ENCODE assay signal across 1 cellular context in genomic region chr9:125706661-125707539, GRCh38.
TF ChIP-seq lines count a peak whose summit lies in the region.

MAPKAP1 (minus strand) TSS chr9:125707208; CDS start chr9:125672574, 34,634 bp downstream.

TF ChIP-seq in H1, 55 proteins besides CTCF, POLR2A, EP300 and RAD21:
- TF ChIP-seq ASH2L (IDR thresholded peaks at IDR 0.05; ENCODE audit: low read length) (peak; percentile 95), BCL11A (IDR thresholded peaks at IDR 0.05; ENCODE audit: low read depth in 2 of 2, low read length in 2 of 2) (no peak), MAX (IDR thresholded peaks at IDR 0.05) (no peak), POLR2AphosphoS5 (IDR thresholded peaks at IDR 0.05; ENCODE audit: low read depth, low read length) (peak; percentile 48; the same call in 1 of the 2 replicates), CHD2 (IDR thresholded peaks at IDR 0.05; ENCODE audit: low read length) (peak; percentile 37; the same call in 1 of the 2 replicates), GABPA (IDR thresholded peaks at IDR 0.05; ENCODE audit: borderline replicate concordance, insufficient read depth, low read length) (peak; percentile 95), ATF3 (IDR thresholded peaks at IDR 0.05; ENCODE audit: insufficient read depth, low read depth, low read length) (no peak), PHF8 (conservative IDR thresholded peaks at IDR 0.05; ENCODE audit: low read depth, low read length) (peak; percentile 96), TAF7 (optimal IDR thresholded peaks at IDR 0.05; ENCODE audit: borderline replicate concordance, low read depth, low read length) (peak; percentile 87), TAF1 (IDR thresholded peaks at IDR 0.05; ENCODE audit: low read depth, low read length) (peak; percentile 84), HDAC6 (IDR thresholded peaks at IDR 0.05; ENCODE audit: low read depth, low read length) (no peak), CBX5 (IDR thresholded peaks at IDR 0.05; ENCODE audit: low read depth, low read length) (no peak), HDAC2 (IDR thresholded peaks at IDR 0.05; ENCODE audit: borderline replicate concordance in 1 of 2, low read depth in 2 of 2, low read length in 2 of 2) (peak in 1 of 2 experiments; percentile 92; a peak in 2 of 4 replicates), SP4 (IDR thresholded peaks at IDR 0.05; ENCODE audit: low read length) (no peak), NRF1 (IDR thresholded peaks at IDR 0.05; ENCODE audit: low read depth, low read length) (peak; percentile 99), RFX5 (IDR thresholded peaks at IDR 0.05; ENCODE audit: borderline replicate concordance, low read depth, low read length) (no peak), ATF2 (IDR thresholded peaks at IDR 0.05; ENCODE audit: low read length) (no peak), KDM1A (IDR thresholded peaks at IDR 0.05; ENCODE audit: borderline replicate concordance, low read length) (peak; percentile 82), SP1 (IDR thresholded peaks at IDR 0.05; ENCODE audit: low read depth, low read length) (no peak), KDM4A (IDR thresholded peaks at IDR 0.05; ENCODE audit: low read depth, low read length, severe bottlenecking) (peak; percentile 97), SIN3A (conservative IDR thresholded peaks at IDR 0.05 in 1 of 2, IDR thresholded peaks at IDR 0.05 in 1 of 2; ENCODE audit: low read depth in 1 of 2, low read length in 2 of 2) (peak in 1 of 2 experiments; percentile 26; a peak in 1 of 4 replicates), GTF2F1 (IDR thresholded peaks at IDR 0.05; ENCODE audit: borderline replicate concordance, low read depth, low read length) (peak; percentile 60; the same call in 1 of the 2 replicates), RBBP5 (IDR thresholded peaks at IDR 0.05; ENCODE audit: borderline replicate concordance, low read depth, low read length) (peak; percentile 92), TBP (IDR thresholded peaks at IDR 0.05; ENCODE audit: low read depth, low read length) (peak; percentile 76)
